In the genomic region with DNA sequence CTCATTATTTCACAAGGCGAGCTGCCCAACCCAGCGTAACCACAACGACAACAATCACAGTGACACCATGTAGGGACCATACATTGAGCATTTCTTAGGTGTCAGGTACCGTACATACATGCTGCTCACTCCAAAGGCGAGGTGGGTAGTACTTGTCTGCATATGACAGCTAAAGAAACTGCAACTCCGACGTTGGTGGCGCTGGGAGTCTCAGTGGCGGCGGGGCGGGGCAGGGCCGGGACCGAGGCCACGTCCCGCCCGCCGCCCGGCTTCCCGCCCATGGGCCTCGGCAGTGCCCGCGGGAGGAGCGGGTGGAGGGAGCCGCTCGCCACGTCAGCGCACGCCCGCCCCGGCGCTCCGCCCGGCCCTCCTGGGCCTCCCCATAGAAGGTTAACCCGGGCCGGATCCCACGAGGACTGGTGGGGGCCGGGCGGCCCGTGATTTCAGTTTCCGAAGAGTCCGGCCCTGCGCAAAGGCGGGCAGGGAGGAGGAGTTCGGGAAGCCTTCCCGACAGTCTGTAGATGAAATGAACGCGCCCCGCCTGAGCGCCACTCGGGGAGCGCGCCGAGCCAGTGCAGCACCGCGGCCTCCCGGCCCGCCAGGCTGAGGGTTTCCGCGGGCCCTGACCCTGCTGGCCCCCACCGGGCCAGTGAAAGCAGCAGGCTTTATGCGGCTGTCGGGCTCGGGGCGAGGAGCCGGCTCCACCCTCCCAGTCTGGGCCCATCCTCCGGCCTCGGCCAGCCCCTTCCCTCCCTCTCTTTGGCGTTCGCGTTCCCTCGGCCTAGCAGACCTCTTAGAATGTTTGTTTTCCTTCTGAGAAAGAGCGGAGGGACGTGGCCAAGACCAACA, we compare ENCODE assay signal across 8 cellular contexts.
DNase-seq lines count a peak whose midpoint lies in the region; ATAC-seq and TF ChIP-seq lines count a peak whose summit lies in the region.

No MANE protein-coding gene starts in this region.

- TF ChIP-seq POLR2A in gastroesophageal sphincter (IDR thresholded peaks at IDR 0.05): peak; percentile 94 to 95

- peaks cover 19% of the 10 kb centered on the region for H3K4me1 Mint-ChIP-seq in activated naive CD4-positive, alpha-beta T cell treated with anti-CD3 and anti-CD28 coated beads, Interleukin-2, amount 10 ng/mL, durations not matched to agents 7 days and 5 days

- CTCF ChIA-PET in activated naive CD4-positive, alpha-beta T cell treated with anti-CD3 and anti-CD28 coated beads, Interleukin-2, amount 10 ng/mL, durations not matched to agents 7 days and 5 days (lab: Charles Lee): interaction anchor here (1.1 to 1.8 kb wide), 2 partner anchors 16 to 37 kb away, joined by 3 to 4 read pairs; no protein-coding TSS in a partner anchor

- peak overlapping the region; percentile 90 to 98 (median 96) for H3K27ac ChIP-seq in gastroesophageal sphincter
- peak overlapping the region; percentile 94 for H3K27ac ChIP-seq in neutrophil
- H3K27ac ChIP-seq in substantia nigra (ENCODE audit: low read depth, low read length, poor library complexity, severe bottlenecking): peak overlapping the region; percentile 93

- ATAC-seq in GM21447 (IDR thresholded peaks at IDR 0.05; ENCODE audit: unreplicated experiment) (peak; percentile 87), gastroesophageal sphincter (peak; percentile 97)

- 2% methylated on average over 11 to 13 of the region's 73 CpGs for WGBS in gastroesophageal sphincter (ENCODE audit: low coverage in 1 of 2), 2 donors

- no peaks in the 10 kb centered on the region for H3K36me3 ChIP-seq in gastroesophageal sphincter
- H3K36me3 ChIP-seq in neutrophil: no peaks in the 10 kb centered on the region

- peak; percentile 37 for TF ChIP-seq EP300 in gastroesophageal sphincter (IDR thresholded peaks at IDR 0.05)

- peak in 3 of 4 experiments; percentile 13 to 22 (median 17) for TF ChIP-seq CTCF in gastroesophageal sphincter (IDR thresholded peaks at IDR 0.05)
- no peak for TF ChIP-seq CTCF in neutrophil (IDR thresholded peaks at IDR 0.05)

- H3K4me3 ChIP-seq in gastroesophageal sphincter (peak overlapping the region; percentile 46 to 57), neutrophil (ENCODE audit: low read depth in 1 of 2, low read length in 1 of 2) (peak overlapping the region; percentile 68 to 69)

- H3K27ac Mint-ChIP-seq in activated naive CD4-positive, alpha-beta T cell treated with anti-CD3 and anti-CD28 coated beads, Interleukin-2, amount 10 ng/mL, durations not matched to agents 7 days and 5 days: peak overlapping the region; percentile 88

- in situ Hi-C loops in SK-MEL-5 (cut with HindIII; ENCODE audit: low pct_unique_long_range_greater_than_20kb, low sequenced_read_pairs): no loop called here

- H3K9me3 Mint-ChIP-seq in activated naive CD4-positive, alpha-beta T cell treated with anti-CD3 and anti-CD28 coated beads, Interleukin-2, amount 10 ng/mL, durations not matched to agents 7 days and 5 days: no peaks in the 10 kb centered on the region

- H3K9me3 ChIP-seq in gastroesophageal sphincter (no peaks in the 10 kb centered on the region), neutrophil (no peaks in the 10 kb centered on the region)

- DNase-seq in DMS53 (lab: John Stamatoyannopoulos, UW): peak; percentile 99
- DNase-seq in HUDEP-2 (lab: John Stamatoyannopoulos, UW; ENCODE audit: unreplicated experiment in 76 of 76): peak in 73 of 76 experiments; percentile 14 to 82 (median 67)
- peak; percentile 76 for DNase-seq in SK-MEL-5 (ENCODE audit: low read depth, low spot score)
- DNase-seq in activated naive CD4-positive, alpha-beta T cell treated with anti-CD3 and anti-CD28 coated beads, Interleukin-2, amount 10 ng/mL, durations not matched to agents 7 days and 5 days: peak; percentile 84
- DNase-seq in substantia nigra (lab: John Stamatoyannopoulos, UW): peak; percentile 46 to 93 (median 83)

- H3K27me3 Mint-ChIP-seq in activated naive CD4-positive, alpha-beta T cell treated with anti-CD3 and anti-CD28 coated beads, Interleukin-2, amount 10 ng/mL, durations not matched to agents 7 days and 5 days: peaks cover 15% of the 10 kb centered on the region

- peak overlapping the region; percentile 77 for H3K4me3 Mint-ChIP-seq in activated naive CD4-positive, alpha-beta T cell treated with anti-CD3 and anti-CD28 coated beads, Interleukin-2, amount 10 ng/mL, durations not matched to agents 7 days and 5 days

- H3K27me3 ChIP-seq in gastroesophageal sphincter (no peaks in the 10 kb centered on the region), neutrophil (no peaks in the 10 kb centered on the region)

- H3K4me1 ChIP-seq in gastroesophageal sphincter: peaks cover 0 to 34% (median 5%) of the 10 kb centered on the region in 3 donors
- H3K4me1 ChIP-seq in neutrophil (ENCODE audit: control insufficient read depth in 1 of 2, insufficient read depth in 1 of 2, low read depth in 1 of 2, low read length in 1 of 2): peaks cover 38 to 45% of the 10 kb centered on the region in 2 experiments

- H3K36me3 Mint-ChIP-seq in activated naive CD4-positive, alpha-beta T cell treated with anti-CD3 and anti-CD28 coated beads, Interleukin-2, amount 10 ng/mL, durations not matched to agents 7 days and 5 days: no peaks in the 10 kb centered on the region

Comparison
In these comparisons a context has a peak if more than half of its experiments do, and no peak if none do; other contexts are left out.
1. Peak in every context shown above with its lines: DNase-seq, ATAC-seq, H3K4me3 ChIP-seq and H3K27ac ChIP-seq.